In genomic region chr4:100424376-100424775, GRCh38 we compare ENCODE assay signal across 19 cellular contexts.
DNase-seq lines count a peak whose midpoint lies in the region; ATAC-seq lines count a peak whose summit lies in the region.
"Had no signal": no experiment of that assay in that cellular context is flagged by ENCODE, and none has a peak within 500 bp of the region (broad histone marks: within the 10 kb centered on the region; RNA-seq: fewer than 3 reads in every experiment).

No MANE protein-coding gene starts in this region.

- H3K4me1 ChIP-seq in aorta (ENCODE audit: control insufficient read depth in 1 of 2, insufficient read depth in 2 of 2, low read length in 2 of 2) = peaks cover 2 to 3% of the 10 kb centered on the region in 2 donors
- H3K4me1 ChIP-seq: Caco-2 had no signal

- ATAC-seq in aorta (ENCODE audit: low FRiP score) (no peak), HG02759 (IDR thresholded peaks at IDR 0.05; ENCODE audit: unreplicated experiment) (no peak)
- ATAC-seq: A549 had no signal

- H3K4me3 ChIP-seq in aorta (ENCODE audit: low read length in 2 of 2) = no peak overlapping the region
- H3K4me3 ChIP-seq: A549, GM23248 had no signal

- peak overlapping the region; percentile 86 for H3K27ac ChIP-seq in caudate nucleus (ENCODE audit: low read depth, low read length)
- H3K27ac ChIP-seq in aorta (ENCODE audit: low read depth in 1 of 2, low read length in 2 of 2) = no peak overlapping the region
- H3K27ac ChIP-seq: A549, GM23248 had no signal

- H3K27me3 ChIP-seq in aorta (ENCODE audit: control insufficient read depth in 1 of 2, insufficient read depth in 2 of 2, low read length in 1 of 2) = no peaks in the 10 kb centered on the region

- in situ Hi-C loops in KBM-7 (cut with MboI; ENCODE audit: low pct_unique_long_range_greater_than_20kb, low sequenced_read_pairs) = no loop called here

- no peaks in the 10 kb centered on the region for H3K36me3 ChIP-seq in aorta (ENCODE audit: control insufficient read depth in 1 of 2, insufficient read depth in 2 of 2, low read length in 1 of 2)

- WGBS in aorta, 2 donors = 51 to 56% methylated on average over 4 of the region's 4 CpGs

- DNase-seq in caudate nucleus (lab: John Stamatoyannopoulos, UW) = peak in 42 of 61 donors; percentile 1 to 93 (median 39)
- DNase-seq in inferior parietal cortex (ENCODE audit: extremely low spot score) = peak; percentile 44
- peak; percentile 49 for DNase-seq in occipital lobe (lab: John Stamatoyannopoulos, UW)
- peak; percentile 60 for DNase-seq in superior temporal gyrus (ENCODE audit: extremely low spot score)
- DNase-seq in KBM-7 = no peak
- DNase-seq in aorta = no peak
- DNase-seq: 8988T; ACHN; AML-193; C1 segment of cervical spinal cord; Caco-2; CD4-positive, alpha-beta memory T cell; DMS153; DND-41; GM23248; H7; HCEC 1CT had no signal

- no peaks in the 10 kb centered on the region for H3K9me3 ChIP-seq in aorta (ENCODE audit: control insufficient read depth, low read length)
- H3K9me3 ChIP-seq: A549, Caco-2 had no signal

- intact Hi-C loops in aorta (cut with DNase I) = loop anchor here in 1 of 2 donors (10.0 kb wide), 1 partner anchor 310 kb away; no protein-coding TSS in a partner anchor

Comparison
In these comparisons a context has a peak if more than half of its experiments do, and no peak if none do; other contexts are left out.
1. DNase-seq: peak in caudate nucleus (42 of 61), inferior parietal cortex (single experiment), occipital lobe (single experiment) and superior temporal gyrus (single experiment); none in KBM-7 (single experiment) and aorta (0 of 2).